Comparison of ENCODE assay signal across 8 cellular contexts in genomic region chr9:72361227-72361626, GRCh38. TPM values are rescaled to one million over a fixed set of nuclear protein-coding genes. Genes with fewer than 3 reads are reported as not detected.
DNase-seq lines count a peak whose midpoint lies in the region; ATAC-seq, FAIRE-seq and TF ChIP-seq lines count a peak whose summit lies in the region.

No MANE protein-coding gene starts in this region.

- H4K20me1 ChIP-seq in keratinocyte (ENCODE audit: control insufficient read depth, extremely low read depth, insufficient read depth, low read length), result peaks cover 26% of the 10 kb centered on the region

- H3K4me1 Mint-ChIP-seq in stimulated activated naive B cell treated with anti-CD40 and anti-IgM and Interleukin-4, amounts not matched to agents 10 μg/mL and 1 μg/mL and 100 μg/mL, for 72 hours, result peaks cover 26 to 44% of the 10 kb centered on the region in 2 donors

- no peaks in the 10 kb centered on the region for H3K9me3 ChIP-seq in HUES48 (ENCODE audit: control insufficient read depth, insufficient read depth, low read length)
- H3K9me3 ChIP-seq in ascending aorta, result no peaks in the 10 kb centered on the region
- H3K9me3 ChIP-seq in keratinocyte (ENCODE audit: control insufficient read depth, low read depth, low read length), result no peaks in the 10 kb centered on the region

- DNase-seq in ascending aorta (ENCODE audit: low spot score in 2 of 2) (no peak), keratinocyte (ENCODE audit: low read depth, low spot score) (no peak)
- DNase-seq in stimulated activated naive B cell treated with anti-CD40 and anti-IgM and Interleukin-4, amounts not matched to agents 10 μg/mL and 1 μg/mL and 100 μg/mL, for 72 hours, result no peak
- no peak for DNase-seq in stimulated activated CD4-positive, alpha-beta T cell treated with anti-CD3 and anti-CD28 coated beads, Interleukin-15, amount 100 ng/mL, for 24 hours
- DNase-seq in stimulated activated naive CD4-positive, alpha-beta T cell (lab: John Stamatoyannopoulos, UW), result no peak

- peak overlapping the region; percentile 37 for H3K27ac Mint-ChIP-seq in stimulated activated naive B cell treated with anti-CD40 and anti-IgM and Interleukin-4, amounts not matched to agents 10 μg/mL and 1 μg/mL and 100 μg/mL, for 72 hours

- no peaks in the 10 kb centered on the region for H3K9me3 Mint-ChIP-seq in stimulated activated naive B cell treated with anti-CD40 and anti-IgM and Interleukin-4, amounts not matched to agents 10 μg/mL and 1 μg/mL and 100 μg/mL, for 72 hours

- ATAC-seq in stimulated activated naive B cell treated with anti-CD40 and anti-IgM and Interleukin-4, amounts not matched to agents 10 μg/mL and 1 μg/mL and 100 μg/mL, for 72 hours (replicated peaks), result no peak
- no peak for ATAC-seq in HG02763 (IDR thresholded peaks at IDR 0.05; ENCODE audit: unreplicated experiment)
- no peak for ATAC-seq in HG03039 (IDR thresholded peaks at IDR 0.05; ENCODE audit: unreplicated experiment)

- H3K9ac ChIP-seq in HUES48 (ENCODE audit: low read depth, low read length), result peak overlapping the region; percentile 99; the same call in 1 of the 2 replicates
- H3K9ac ChIP-seq in keratinocyte (ENCODE audit: control insufficient read depth, extremely low read depth, insufficient read depth, low read length), result no peak overlapping the region

- H3K9me1 ChIP-seq in keratinocyte (ENCODE audit: control insufficient read depth, extremely low read depth, insufficient read depth, low read length), result no peaks in the 10 kb centered on the region

- H3K79me2 ChIP-seq in keratinocyte (ENCODE audit: control insufficient read depth, insufficient read depth, low read length), result peaks cover 83% of the 10 kb centered on the region

- H3K4me3 ChIP-seq in HUES48 (ENCODE audit: low read depth, low read length) (peak overlapping the region; percentile 79), ascending aorta (peak overlapping the region; percentile 92 to 99), keratinocyte (ENCODE audit: control insufficient read depth in 2 of 3, extremely low read depth in 1 of 3, insufficient read depth in 2 of 3, low read depth in 1 of 3, low read length in 3 of 3) (peak overlapping the region in 2 of 3 experiments; percentile 11 to 86)

- intact Hi-C loops in ascending aorta (cut with DNase I), result loop anchor here (5.0 to 10.0 kb wide), 7 partner anchors 69 to 1946 kb away; partner anchors contain the start of genes ALDH1A1 and KLF9

- FAIRE-seq in keratinocyte (lab: Jason Lieb, UNC), result no peak

- H3K4me1 ChIP-seq in HUES48 (ENCODE audit: control insufficient read depth, insufficient read depth, low read length) (peaks cover 25% of the 10 kb centered on the region), ascending aorta (peaks cover 17 to 42% of the 10 kb centered on the region in 2 donors), keratinocyte (ENCODE audit: control insufficient read depth, extremely low read depth, insufficient read depth, low read length) (peaks cover 27% of the 10 kb centered on the region)

- H3K27ac ChIP-seq in HUES48 (ENCODE audit: low read depth, low read length) (no peak overlapping the region), ascending aorta (peak overlapping the region; percentile 100), keratinocyte (ENCODE audit: control insufficient read depth, insufficient read depth, low read length) (peak overlapping the region; percentile 96)

- no peak overlapping the region for H3K4me3 Mint-ChIP-seq in stimulated activated naive B cell treated with anti-CD40 and anti-IgM and Interleukin-4, amounts not matched to agents 10 μg/mL and 1 μg/mL and 100 μg/mL, for 72 hours

- no peak for TF ChIP-seq CTCF in ascending aorta (IDR thresholded peaks at IDR 0.05)
- no peak for TF ChIP-seq CTCF in keratinocyte (optimal IDR thresholded peaks at IDR 0.05 in 1 of 3, IDR thresholded peaks at IDR 0.05 in 1 of 3, conservative IDR thresholded peaks at IDR 0.05 in 1 of 3; ENCODE audit: extremely low read depth in 1 of 3, insufficient read depth in 2 of 3, low read length in 3 of 3)

- no peak overlapping the region for H2AFZ ChIP-seq in keratinocyte (ENCODE audit: control insufficient read depth, low read length)

- H3K36me3 ChIP-seq in HUES48 (ENCODE audit: control insufficient read depth, insufficient read depth, low read length) (peaks cover 74% of the 10 kb centered on the region), ascending aorta (peaks cover 28 to 43% of the 10 kb centered on the region in 2 donors), keratinocyte (ENCODE audit: control insufficient read depth in 2 of 2, extremely low read depth in 1 of 2, insufficient read depth in 2 of 2, low read length in 2 of 2) (peaks cover 17 to 22% of the 10 kb centered on the region in 2 experiments)

- dilution Hi-C loops in keratinocyte (cut with MboI; ENCODE audit: extremely low pct_ligation_motif_present, low sequenced_read_pairs), result loop anchor here (25.0 kb wide), 1 partner anchor 226 kb away; no protein-coding TSS in a partner anchor

- H3K36me3 Mint-ChIP-seq in stimulated activated naive B cell treated with anti-CD40 and anti-IgM and Interleukin-4, amounts not matched to agents 10 μg/mL and 1 μg/mL and 100 μg/mL, for 72 hours, result peaks cover 24 to 26% of the 10 kb centered on the region in 2 donors

- H3K4me2 ChIP-seq in keratinocyte (ENCODE audit: control insufficient read depth, extremely low read depth, insufficient read depth, low read depth, low read length), result peak overlapping the region; percentile 99

- H3K27me3 ChIP-seq in HUES48 (ENCODE audit: control insufficient read depth, insufficient read depth, low read length) (no peaks in the 10 kb centered on the region), ascending aorta (no peaks in the 10 kb centered on the region), keratinocyte (ENCODE audit: control insufficient read depth, extremely low read depth, insufficient read depth, low read length) (no peaks in the 10 kb centered on the region)

- H3K27me3 Mint-ChIP-seq in stimulated activated naive B cell treated with anti-CD40 and anti-IgM and Interleukin-4, amounts not matched to agents 10 μg/mL and 1 μg/mL and 100 μg/mL, for 72 hours, result no peaks in the 10 kb centered on the region

RNA-seq across cellular contexts. Expression of gene ZFAND5, which starts 3.8 kb away (rescaled TPM):
- total RNA-seq in ascending aorta, result 189 TPM
- 39.2 to 67.9 TPM (median 67.3 TPM) in 3 replicates for polyA plus RNA-seq in keratinocyte
- 244 TPM for polyA plus RNA-seq in keratinocyte (2011; ENCODE audit: low read depth)
- polyA plus RNA-seq in keratinocyte (2011; cell fraction: cytosol; rRNA removed), result 30.5 and 64.9 TPM in 2 replicates
- polyA plus RNA-seq in keratinocyte (2011; cell fraction: nucleus; rRNA removed), result 93.2 and 112 TPM in 2 replicates
- polyA plus RNA-seq in keratinocyte (2012; ENCODE audit: low replicate concordance), result 63.6 and 146 TPM in 2 replicates
- polyA minus RNA-seq in keratinocyte, result 11.9 to 48.9 TPM (median 30.8 TPM) in 3 replicates
- 42.0 TPM for polyA minus RNA-seq in keratinocyte (2011; cell fraction: cytosol; rRNA and poly(A)+ RNA removed)
- polyA minus RNA-seq in keratinocyte (2011; cell fraction: nucleus; rRNA and poly(A)+ RNA removed), result 80.9 and 119 TPM in 2 replicates
